ENCODE assay signal across 1 cellular context in the genomic region with DNA sequence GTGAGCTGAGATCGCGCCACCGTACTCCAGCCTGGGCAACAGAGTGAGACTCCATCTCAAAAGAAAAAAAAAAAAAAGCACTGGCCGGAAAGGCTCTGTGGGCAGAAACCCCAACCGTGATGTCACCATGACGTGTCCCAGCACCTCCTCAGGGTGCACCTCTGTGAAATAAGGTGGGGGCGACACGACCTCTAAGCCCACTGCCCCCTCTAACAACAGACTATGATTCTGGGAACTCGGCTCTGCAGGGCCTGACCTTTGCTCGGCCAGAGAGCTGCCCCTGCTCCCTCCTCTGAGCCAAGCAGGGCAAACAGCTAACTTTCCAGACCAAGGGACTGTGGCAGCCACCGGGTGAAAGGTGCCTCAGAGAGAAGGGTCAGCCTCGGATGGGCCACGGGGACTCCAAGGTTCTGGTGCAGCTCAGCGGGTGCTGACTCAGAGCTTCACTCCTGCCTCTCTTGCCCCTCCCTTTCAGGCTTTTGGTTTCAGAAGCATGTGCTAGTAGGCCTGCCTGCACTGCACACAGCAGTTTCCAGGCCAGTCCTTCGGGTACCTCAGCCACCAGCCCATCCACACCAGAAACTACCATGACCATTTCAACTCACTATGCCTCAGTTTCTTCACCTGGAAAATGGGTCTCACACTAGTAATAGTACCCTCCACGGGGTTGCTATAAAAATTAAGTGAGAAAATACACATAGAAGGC.
TF ChIP-seq lines count a peak whose summit lies in the region.

No MANE protein-coding gene starts in this region.

TF ChIP-seq in HepG2, 621 proteins besides CTCF, POLR2A, EP300 and RAD21 (continued from another document and continues in another):
- TF ChIP-seq MIXL1 (CRISPR knock-in tag; IDR thresholded peaks at IDR 0.05) (no peak), NR2C2 (CRISPR knock-in tag; IDR thresholded peaks at IDR 0.05; ENCODE audit: borderline replicate concordance) (0 out of 2 replicates have a peak, but pooled peaks have one; percentile 38), POGK (CRISPR knock-in tag; conservative IDR thresholded peaks at IDR 0.05) (0 out of 2 replicates have a peak, but pooled peaks have one; percentile 29), ZNF431 (CRISPR knock-in tag; IDR thresholded peaks at IDR 0.05; ENCODE audit: borderline replicate concordance, low read depth) (no peak), ZNF326 (CRISPR knock-in tag; IDR thresholded peaks at IDR 0.05; ENCODE audit: borderline replicate concordance) (no peak), GATAD1 (CRISPR knock-in tag; IDR thresholded peaks at IDR 0.05) (0 out of 2 replicates have a peak, but pooled peaks have one; percentile 15), KLF12 (CRISPR knock-in tag; IDR thresholded peaks at IDR 0.05; ENCODE audit: borderline replicate concordance) (no peak), SETDB1 (CRISPR knock-in tag; IDR thresholded peaks at IDR 0.05; ENCODE audit: borderline replicate concordance) (no peak), IRF2 (CRISPR knock-in tag; IDR thresholded peaks at IDR 0.05) (no peak), ZNF451 (CRISPR knock-in tag; IDR thresholded peaks at IDR 0.05) (no peak; the same call in 1 of the 2 replicates), ZNF407 (CRISPR knock-in tag; IDR thresholded peaks at IDR 0.05; ENCODE audit: not compliant biosample characterization) (no peak), ZNF331 (CRISPR knock-in tag; IDR thresholded peaks at IDR 0.05) (no peak; the same call in 1 of the 2 replicates), SRSF1 (optimal IDR thresholded peaks at IDR 0.05; ENCODE audit: low read depth, low read length) (no peak), LBX2 (CRISPR knock-in tag; IDR thresholded peaks at IDR 0.05; ENCODE audit: borderline replicate concordance) (no peak), NFYC (CRISPR knock-in tag; IDR thresholded peaks at IDR 0.05) (no peak), SNAPC5 (CRISPR knock-in tag; IDR thresholded peaks at IDR 0.05; ENCODE audit: borderline replicate concordance) (no peak), ZNF549 (CRISPR knock-in tag; IDR thresholded peaks at IDR 0.05) (no peak), ZC3H4 (CRISPR knock-in tag; IDR thresholded peaks at IDR 0.05; ENCODE audit: borderline replicate concordance) (no peak), ZFAT (CRISPR knock-in tag; conservative IDR thresholded peaks at IDR 0.05) (no peak), ZBTB26 (CRISPR knock-in tag; IDR thresholded peaks at IDR 0.05; ENCODE audit: borderline replicate concordance) (no peak), REPIN1 (CRISPR knock-in tag; IDR thresholded peaks at IDR 0.05; ENCODE audit: borderline replicate concordance, low read depth) (peak; percentile 74; the same call in 1 of the 2 replicates), ZNF547 (CRISPR knock-in tag; IDR thresholded peaks at IDR 0.05) (no peak), SALL1 (CRISPR knock-in tag; IDR thresholded peaks at IDR 0.05) (peak; percentile 89), SNRNP70 (IDR thresholded peaks at IDR 0.05; ENCODE audit: low read depth, low read length) (no peak), REXO4 (CRISPR knock-in tag; IDR thresholded peaks at IDR 0.05; ENCODE audit: borderline replicate concordance) (no peak), ZNF709 (CRISPR knock-in tag; IDR thresholded peaks at IDR 0.05) (no peak), CCAR2 (optimal IDR thresholded peaks at IDR 0.05; ENCODE audit: low read depth, low read length) (no peak), ZC3H13 (CRISPR knock-in tag; IDR thresholded peaks at IDR 0.05) (no peak), MAF1 (CRISPR knock-in tag; IDR thresholded peaks at IDR 0.05; ENCODE audit: borderline replicate concordance) (no peak), ZNF256 (CRISPR knock-in tag; conservative IDR thresholded peaks at IDR 0.05) (no peak), SOX13 (IDR thresholded peaks at IDR 0.05) (no peak), SOX13 (CRISPR knock-in tag; conservative IDR thresholded peaks at IDR 0.05 in 1 of 2, IDR thresholded peaks at IDR 0.05 in 1 of 2) (peak in 1 of 2 experiments; percentile 27; a peak in 1 of 4 replicates), ZBTB4 (CRISPR knock-in tag; IDR thresholded peaks at IDR 0.05; ENCODE audit: borderline replicate concordance) (no peak), MED1 (CRISPR knock-in tag; IDR thresholded peaks at IDR 0.05) (0 out of 2 replicates have a peak, but pooled peaks have one; percentile 31), SMARCE1 (IDR thresholded peaks at IDR 0.05; ENCODE audit: borderline replicate concordance) (no peak), POGZ (CRISPR knock-in tag; IDR thresholded peaks at IDR 0.05) (peak; percentile 33; the same call in 1 of the 2 replicates), ZNF841 (CRISPR knock-in tag; IDR thresholded peaks at IDR 0.05; ENCODE audit: borderline replicate concordance) (no peak), CEBPG (CRISPR knock-in tag; IDR thresholded peaks at IDR 0.05) (no peak), ZNF30 (CRISPR knock-in tag; IDR thresholded peaks at IDR 0.05) (no peak)
- TF ChIP-seq, protein P1, sequence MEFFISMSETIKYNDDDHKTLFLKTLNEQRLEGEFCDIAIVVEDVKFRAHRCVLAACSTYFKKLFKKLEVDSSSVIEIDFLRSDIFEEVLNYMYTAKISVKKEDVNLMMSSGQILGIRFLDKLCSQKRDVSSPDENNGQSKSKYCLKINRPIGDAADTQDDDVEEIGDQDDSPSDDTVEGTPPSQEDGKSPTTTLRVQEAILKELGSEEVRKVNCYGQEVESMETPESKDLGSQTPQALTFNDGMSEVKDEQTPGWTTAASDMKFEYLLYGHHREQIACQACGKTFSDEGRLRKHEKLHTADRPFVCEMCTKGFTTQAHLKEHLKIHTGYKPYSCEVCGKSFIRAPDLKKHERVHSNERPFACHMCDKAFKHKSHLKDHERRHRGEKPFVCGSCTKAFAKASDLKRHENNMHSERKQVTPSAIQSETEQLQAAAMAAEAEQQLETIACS (CRISPR knock-in tag; IDR thresholded peaks at IDR 0.05), result no peak
- TF ChIP-seq, protein P2, sequence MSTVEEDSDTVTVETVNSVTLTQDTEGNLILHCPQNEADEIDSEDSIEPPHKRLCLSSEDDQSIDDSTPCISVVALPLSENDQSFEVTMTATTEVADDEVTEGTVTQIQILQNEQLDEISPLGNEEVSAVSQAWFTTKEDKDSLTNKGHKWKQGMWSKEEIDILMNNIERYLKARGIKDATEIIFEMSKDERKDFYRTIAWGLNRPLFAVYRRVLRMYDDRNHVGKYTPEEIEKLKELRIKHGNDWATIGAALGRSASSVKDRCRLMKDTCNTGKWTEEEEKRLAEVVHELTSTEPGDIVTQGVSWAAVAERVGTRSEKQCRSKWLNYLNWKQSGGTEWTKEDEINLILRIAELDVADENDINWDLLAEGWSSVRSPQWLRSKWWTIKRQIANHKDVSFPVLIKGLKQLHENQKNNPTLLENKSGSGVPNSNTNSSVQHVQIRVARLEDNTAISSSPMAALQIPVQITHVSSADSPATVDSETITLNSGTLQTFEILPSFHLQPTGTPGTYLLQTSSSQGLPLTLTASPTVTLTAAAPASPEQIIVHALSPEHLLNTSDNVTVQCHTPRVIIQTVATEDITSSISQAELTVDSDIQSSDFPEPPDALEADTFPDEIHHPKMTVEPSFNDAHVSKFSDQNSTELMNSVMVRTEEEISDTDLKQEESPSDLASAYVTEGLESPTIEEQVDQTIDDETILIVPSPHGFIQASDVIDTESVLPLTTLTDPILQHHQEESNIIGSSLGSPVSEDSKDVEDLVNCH (CRISPR knock-in tag; IDR thresholded peaks at IDR 0.05), result no peak
